7 cellular contexts compared by ENCODE assay signal in the genomic region with DNA sequence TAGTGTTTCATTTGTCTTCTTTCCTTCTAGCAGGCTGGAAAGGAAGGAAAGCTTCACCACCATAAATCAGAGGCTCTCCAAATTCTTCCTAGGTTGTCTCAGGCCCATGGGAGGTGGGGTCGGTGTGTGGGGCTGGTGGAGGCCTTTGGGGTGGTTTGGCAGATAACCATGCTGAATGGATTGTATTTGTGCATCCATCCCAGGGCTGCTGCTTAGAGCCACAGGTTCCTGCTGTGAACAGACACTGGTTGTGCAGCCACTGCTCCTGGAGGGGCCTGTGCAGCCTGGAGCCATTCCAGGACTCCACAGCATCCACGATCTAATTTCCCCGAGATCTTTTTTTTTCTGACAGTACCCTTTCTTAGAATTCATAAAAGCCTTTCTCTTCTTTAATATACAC.
"Had no signal": no experiment of that assay in that cellular context is flagged by ENCODE, and none has a peak within 500 bp of the region (broad histone marks: within the 10 kb centered on the region; RNA-seq: fewer than 3 reads in every experiment).

No MANE protein-coding gene starts in this region.

- H3K36me3 Mint-ChIP-seq: IgD-negative memory B cell had no signal

- DNase-seq: H9, HCEC 1CT had no signal

- H3K4me3 ChIP-seq: GM23338, K562 had no signal

- H3K27ac ChIP-seq: HL-60 had no signal

- H3K27ac Mint-ChIP-seq: GM23338, H9, IgD-negative memory B cell had no signal

- H3K4me2 ChIP-seq: GM23338 had no signal

- H3K4me1 Mint-ChIP-seq: GM23338, IgD-negative memory B cell had no signal

- ATAC-seq: GM23338, HepG2, K562 had no signal

- H3K4me3 Mint-ChIP-seq: GM23338, H9 had no signal

- H2AFZ ChIP-seq: GM23338 had no signal

- H3K27me3 Mint-ChIP-seq: IgD-negative memory B cell had no signal

- H3K9me3 Mint-ChIP-seq: GM23338 had no signal
